8 cellular contexts compared by ENCODE assay signal in genomic region chr2:135531231-135532197, GRCh38. TPM values are rescaled to one million over a fixed set of nuclear protein-coding genes. Genes with fewer than 3 reads are reported as not detected.
DNase-seq lines count a peak whose midpoint lies in the region; ATAC-seq and TF ChIP-seq lines count a peak whose summit lies in the region.

R3HDM1 (plus strand) TSS chr2:135531484; CDS start chr2:135604846, 73,362 bp downstream.

- peak within 1 kb of the TSS; percentile 92 for H3K27ac ChIP-seq in CD4-positive, CD25-positive, alpha-beta regulatory T cell (ENCODE audit: insufficient read depth, low read length, poor library complexity, severe bottlenecking)
- H3K27ac ChIP-seq in left lung: peak within 1 kb of the TSS; percentile 91 to 93

- peaks cover 5 to 37% (median 28%) of the 10 kb centered on the region in 4 donors for H3K4me1 Mint-ChIP-seq in CD4-positive, CD25-positive, alpha-beta regulatory T cell

- no peaks in the 10 kb centered on the region for H3K36me3 Mint-ChIP-seq in CD4-positive, CD25-positive, alpha-beta regulatory T cell

- peak; percentile 93 to 100 (median 99) for DNase-seq in CD4-positive, CD25-positive, alpha-beta regulatory T cell
- DNase-seq in NCI-H774 (lab: John Stamatoyannopoulos, UW) (peak; percentile 99), dermis blood vessel endothelial cell (peak; percentile 100), left lung (peak; percentile 95 to 98)
- DNase-seq in activated CD4-positive, alpha-beta T cell treated with anti-CD3 and anti-CD28 coated beads, Interleukin-2, amount 50 U/mL, for 4 hours: peak; percentile 92
- peak; percentile 90 to 94 for DNase-seq in stimulated activated CD4-positive, alpha-beta T cell treated with anti-CD3 and anti-CD28 coated beads, Interleukin-2, amount 100 ng/mL, for 48 hours

- ATAC-seq in CD4-positive, CD25-positive, alpha-beta regulatory T cell (ENCODE audit: low read depth in 2 of 2): peak; percentile 82 to 84
- ATAC-seq in GM19395 (IDR thresholded peaks at IDR 0.05; ENCODE audit: unreplicated experiment) (peak; percentile 83), HG03565 (IDR thresholded peaks at IDR 0.05; ENCODE audit: unreplicated experiment) (peak; percentile 74), left lung (peak; percentile 95)

- no peaks in the 10 kb centered on the region for H3K9me3 Mint-ChIP-seq in CD4-positive, CD25-positive, alpha-beta regulatory T cell

- TF ChIP-seq CTCF in left lung (IDR thresholded peaks at IDR 0.05): no peak

- H3K4me3 ChIP-seq in CD4-positive, CD25-positive, alpha-beta regulatory T cell (ENCODE audit: low read depth, low read length): peak within 1 kb of the TSS; percentile 99
- H3K4me3 ChIP-seq in left lung: peak within 1 kb of the TSS; percentile 84 to 99

- peaks cover 20% of the 10 kb centered on the region for H3K4me1 ChIP-seq in CD4-positive, CD25-positive, alpha-beta regulatory T cell (ENCODE audit: control insufficient read depth, insufficient read depth, low read length, poor library complexity, severe bottlenecking)
- H3K4me1 ChIP-seq in left lung: peaks cover 12 to 20% of the 10 kb centered on the region in 2 donors

- H3K27me3 ChIP-seq in CD4-positive, CD25-positive, alpha-beta regulatory T cell (ENCODE audit: control insufficient read depth, insufficient read depth, low read length): no peaks in the 10 kb centered on the region
- H3K27me3 ChIP-seq in left lung: no peaks in the 10 kb centered on the region

- H3K36me3 ChIP-seq in CD4-positive, CD25-positive, alpha-beta regulatory T cell (ENCODE audit: control insufficient read depth, insufficient read depth, low read length): no peaks in the 10 kb centered on the region
- H3K36me3 ChIP-seq in left lung: peaks cover 0 to 4% of the 10 kb centered on the region in 2 donors

- peak within 1 kb of the TSS in 2 of 3 donors; percentile 56 to 91 for H3K27ac Mint-ChIP-seq in CD4-positive, CD25-positive, alpha-beta regulatory T cell

- H3K4me3 Mint-ChIP-seq in CD4-positive, CD25-positive, alpha-beta regulatory T cell: no peak within 1 kb of the TSS

- no peaks in the 10 kb centered on the region for H3K27me3 Mint-ChIP-seq in CD4-positive, CD25-positive, alpha-beta regulatory T cell

- H3K9me3 ChIP-seq in CD4-positive, CD25-positive, alpha-beta regulatory T cell (ENCODE audit: control insufficient read depth in 2 of 2, low read length in 2 of 2): no peaks in the 10 kb centered on the region
- H3K9me3 ChIP-seq in left lung: no peaks in the 10 kb centered on the region

- intact Hi-C loops in left lung (cut with DNase I): no loop called here

RNA-seq across cellular contexts. Expression of gene R3HDM1, which starts in this region (rescaled TPM):
- 43.9 TPM for total RNA-seq in CD4-positive, CD25-positive, alpha-beta regulatory T cell
- polyA plus RNA-seq in CD4-positive, CD25-positive, alpha-beta regulatory T cell: 10 to 100 TPM in 3 of 4 donors, 1 to 10 TPM in 1; 8.3 to 16.9 (median 15.2) TPM
- total RNA-seq in dermis blood vessel endothelial cell: 7.3 and 18.0 TPM in 2 replicates
- 10 to 100 TPM; 22.2 to 24.7 TPM for total RNA-seq in left lung

Comparison
In these comparisons a context has a peak if more than half of its experiments do, and no peak if none do; other contexts are left out.
1. Peak in every context shown above with its lines: DNase-seq, ATAC-seq, H3K4me3 ChIP-seq and H3K27ac ChIP-seq.